ENCODE assay signal across 22 cellular contexts in genomic region chr16:66107661-66108060, GRCh38.
DNase-seq lines count a peak whose midpoint lies in the region; ATAC-seq and FAIRE-seq lines count a peak whose summit lies in the region.
"Had no signal": no experiment of that assay in that cellular context is flagged by ENCODE, and none has a peak within 500 bp of the region (broad histone marks: within the 10 kb centered on the region; RNA-seq: fewer than 3 reads in every experiment).

No MANE protein-coding gene starts in this region.

- intact Hi-C loops in activated CD4-positive, alpha-beta T cell treated with anti-CD3 and anti-CD28 coated beads for 36 hours (cut with DNase I, micrococcal nuclease), result no loop called here

- H3K9me3 Mint-ChIP-seq in activated CD4-positive, alpha-beta T cell treated with anti-CD3 and anti-CD28 coated beads for 36 hours (ENCODE audit: low read depth), result no peaks in the 10 kb centered on the region
- H3K9me3 Mint-ChIP-seq in activated T-helper 17 cell treated with anti-CD3 and anti-CD28 coated beads, Interleukin-2, amount 50 U/mL, for 72 hours, result no peaks in the 10 kb centered on the region

- H3K4me1 Mint-ChIP-seq in activated CD4-positive, alpha-beta T cell treated with anti-CD3 and anti-CD28 coated beads for 36 hours, result no peaks in the 10 kb centered on the region
- no peaks in the 10 kb centered on the region for H3K4me1 Mint-ChIP-seq in activated T-helper 17 cell treated with anti-CD3 and anti-CD28 coated beads, Interleukin-2, amount 50 U/mL, for 72 hours
- H3K4me1 Mint-ChIP-seq: activated CD8-positive, alpha-beta memory T cell treated with anti-CD3 and anti-CD28 coated beads, Interleukin-2, amount 10 ng/mL, durations not matched to agents 7 days and 5 days; CD8-positive, alpha-beta memory T cell had no signal

- DNase-seq in activated CD4-positive, alpha-beta T cell treated with anti-CD3 and anti-CD28 coated beads for 36 hours, result no peak
- DNase-seq in activated CD4-positive, alpha-beta T cell treated with anti-CD3 and anti-CD28 coated beads for 48 hours, result no peak
- DNase-seq in fibroblast of the conjunctiva (ENCODE audit: low read depth) (peak; percentile 6), urothelium cell line (ENCODE audit: low spot score) (peak; percentile 33), middle frontal gyrus (ENCODE audit: extremely low spot score, low spot score) (no peak)
- no peak for DNase-seq in stimulated activated CD4-positive, alpha-beta T cell treated with anti-CD3 and anti-CD28 coated beads, Interleukin-4, amount 100 ng/mL, for 24 hours
- DNase-seq: activated CD8-positive, alpha-beta memory T cell treated with anti-CD3 and anti-CD28 coated beads, Interleukin-2, amount 10 ng/mL, durations not matched to agents 7 days and 5 days; activated gamma-delta T cell; aorta; CD8-positive, alpha-beta memory T cell; GOT3; hippocampal formation; kidney glomerular epithelial cell; midbrain; NCI-H1930; NCI-H510A; occipital lobe; right lobe of liver; SJCRH30 had no signal

- peaks cover 11% of the 10 kb centered on the region for H3K27me3 Mint-ChIP-seq in activated CD4-positive, alpha-beta T cell treated with anti-CD3 and anti-CD28 coated beads for 36 hours
- H3K27me3 Mint-ChIP-seq in activated T-helper 17 cell treated with anti-CD3 and anti-CD28 coated beads, Interleukin-2, amount 50 U/mL, for 72 hours, result peaks cover 12% of the 10 kb centered on the region
- H3K27me3 Mint-ChIP-seq: activated CD8-positive, alpha-beta memory T cell treated with anti-CD3 and anti-CD28 coated beads, Interleukin-2, amount 10 ng/mL, durations not matched to agents 7 days and 5 days had no signal

- H3K4me3 Mint-ChIP-seq in activated CD4-positive, alpha-beta T cell treated with anti-CD3 and anti-CD28 coated beads for 36 hours, result no peak overlapping the region
- H3K4me3 Mint-ChIP-seq in activated T-helper 17 cell treated with anti-CD3 and anti-CD28 coated beads, Interleukin-2, amount 50 U/mL, for 72 hours, result no peak overlapping the region
- H3K4me3 Mint-ChIP-seq: activated CD8-positive, alpha-beta memory T cell treated with anti-CD3 and anti-CD28 coated beads, Interleukin-2, amount 10 ng/mL, durations not matched to agents 7 days and 5 days; CD8-positive, alpha-beta memory T cell had no signal

- no peak for FAIRE-seq in urothelium cell line (lab: Jason Lieb, UNC)
- FAIRE-seq: GM12891 had no signal

- no peaks in the 10 kb centered on the region for H3K36me3 Mint-ChIP-seq in activated CD4-positive, alpha-beta T cell treated with anti-CD3 and anti-CD28 coated beads for 36 hours (ENCODE audit: low read depth)
- H3K36me3 Mint-ChIP-seq in activated T-helper 17 cell treated with anti-CD3 and anti-CD28 coated beads, Interleukin-2, amount 50 U/mL, for 72 hours (ENCODE audit: low read depth), result no peaks in the 10 kb centered on the region
- H3K36me3 Mint-ChIP-seq: activated CD8-positive, alpha-beta memory T cell treated with anti-CD3 and anti-CD28 coated beads, Interleukin-2, amount 10 ng/mL, durations not matched to agents 7 days and 5 days had no signal

- POLR2A ChIA-PET in activated CD4-positive, alpha-beta T cell treated with anti-CD3 and anti-CD28 coated beads for 36 hours (lab: Charles Lee), result no interaction called here

- CTCF ChIA-PET in activated CD4-positive, alpha-beta T cell treated with anti-CD3 and anti-CD28 coated beads for 36 hours (lab: Charles Lee), result no interaction called here

- ATAC-seq in activated CD4-positive, alpha-beta T cell treated with anti-CD3 and anti-CD28 coated beads for 36 hours, result peak; percentile 68
- peak; percentile 56 for ATAC-seq in activated T-helper 17 cell treated with anti-CD3 and anti-CD28 coated beads, Interleukin-2, amount 50 U/mL, for 72 hours (replicated peaks)
- ATAC-seq in HG03520 (IDR thresholded peaks at IDR 0.05; ENCODE audit: unreplicated experiment), result no peak
- ATAC-seq: activated CD8-positive, alpha-beta memory T cell treated with anti-CD3 and anti-CD28 coated beads, Interleukin-2, amount 10 ng/mL, durations not matched to agents 7 days and 5 days; right lobe of liver had no signal

- H3K27ac Mint-ChIP-seq in activated CD4-positive, alpha-beta T cell treated with anti-CD3 and anti-CD28 coated beads for 36 hours, result no peak overlapping the region
- no peak overlapping the region for H3K27ac Mint-ChIP-seq in activated T-helper 17 cell treated with anti-CD3 and anti-CD28 coated beads, Interleukin-2, amount 50 U/mL, for 72 hours
- H3K27ac Mint-ChIP-seq: activated CD8-positive, alpha-beta memory T cell treated with anti-CD3 and anti-CD28 coated beads, Interleukin-2, amount 10 ng/mL, durations not matched to agents 7 days and 5 days; CD8-positive, alpha-beta memory T cell had no signal

Comparison
In these comparisons a context has a peak if more than half of its experiments do, and no peak if none do; other contexts are left out.
1. DNase-seq: peak in fibroblast of the conjunctiva (single experiment) and urothelium cell line (single experiment); none in activated CD4-positive, alpha-beta T cell treated with anti-CD3 and anti-CD28 coated beads for 36 hours (single experiment), activated CD4-positive, alpha-beta T cell treated with anti-CD3 and anti-CD28 coated beads for 48 hours (single experiment), stimulated activated CD4-positive, alpha-beta T cell treated with anti-CD3 and anti-CD28 coated beads, Interleukin-4, amount 100 ng/mL, for 24 hours (single experiment) and middle frontal gyrus (single experiment).